8 cellular contexts compared by ENCODE assay signal in genomic region chr6:31663087-31663960, GRCh38. TPM values are rescaled to one million over a fixed set of nuclear protein-coding genes. Genes with fewer than 3 reads are reported as not detected.
A peak's percentile ranks its signal among the peaks of the same experiment; 100 is the strongest.
DNase-seq lines count a peak whose midpoint lies in the region; ATAC-seq and TF ChIP-seq lines count a peak whose summit lies in the region.

No MANE protein-coding gene starts in this region.

- H3K27ac Mint-ChIP-seq in GM23338 = peak overlapping the region; percentile 98; the same call in 1 of the 2 replicates
- H3K27ac Mint-ChIP-seq in T-cell = peak overlapping the region; percentile 98 to 99

- peaks cover 60% of the 10 kb centered on the region for H3K79me2 ChIP-seq in GM23338 (replicated peaks; ENCODE audit: insufficient read depth)

- peaks cover 30% of the 10 kb centered on the region for H3K27me3 Mint-ChIP-seq in GM23338 (ENCODE audit: insufficient read depth, low read depth, poor library complexity)
- no peaks in the 10 kb centered on the region for H3K27me3 Mint-ChIP-seq in T-cell

- H3K36me3 ChIP-seq in GM23338 (ENCODE audit: insufficient read depth) (peaks cover 27% of the 10 kb centered on the region), skeletal muscle satellite cell (ENCODE audit: insufficient read depth, low read length) (peaks cover 20% of the 10 kb centered on the region)

- H3K4me1 ChIP-seq in GM23338 (ENCODE audit: insufficient read depth) (peaks cover 26% of the 10 kb centered on the region), skeletal muscle satellite cell (ENCODE audit: control insufficient read depth, insufficient read depth, low read length) (peaks cover 39% of the 10 kb centered on the region)

- DNase-seq in GM23338 (ENCODE audit: low spot score) (no peak), T-cell (no peak), fibroblast of mammary gland (ENCODE audit: low read depth) (peak; percentile 69), DMS153 (lab: John Stamatoyannopoulos, UW) (no peak)

- peaks cover 61% of the 10 kb centered on the region for H3K36me3 Mint-ChIP-seq in GM23338 (ENCODE audit: low read depth)
- peaks cover 31% of the 10 kb centered on the region for H3K36me3 Mint-ChIP-seq in T-cell

- H3K27me3 ChIP-seq in GM23338 (ENCODE audit: insufficient read depth) (no peaks in the 10 kb centered on the region), skeletal muscle satellite cell (ENCODE audit: control insufficient read depth, insufficient read depth, low read length) (no peaks in the 10 kb centered on the region)

- CTCF ChIA-PET in T-cell (lab: Charles Lee) = interaction anchor here in 1 of 2 donors (0.6 to 1.6 kb wide), 3 partner anchors 10 to 173 kb away, joined by 3 to 9 read pairs (median 5); no protein-coding TSS in a partner anchor

- peak overlapping the region; percentile 89 for H3K4me2 ChIP-seq in GM23338
- H3K4me2 ChIP-seq in skeletal muscle satellite cell (ENCODE audit: low read length) = peak overlapping the region; percentile 92

- POLR2A ChIA-PET in T-cell (lab: Charles Lee) = interaction anchor here (0.5 to 1.6 kb wide), 3 partner anchors 9 to 19 kb away, joined by 3 to 6 read pairs (median 5); no protein-coding TSS in a partner anchor

- H3K27ac ChIP-seq in GM23338 (ENCODE audit: low read depth) = peak overlapping the region; percentile 94

- H3K4me3 ChIP-seq in GM23338 (peak overlapping the region; percentile 97), fibroblast of mammary gland (ENCODE audit: control insufficient read depth, low read depth, low read length) (peak overlapping the region; percentile 93), skeletal muscle satellite cell (ENCODE audit: low read length) (peak overlapping the region; percentile 97)

- no peak for TF ChIP-seq CTCF in GM23338 (conservative IDR thresholded peaks at IDR 0.05; ENCODE audit: low read depth in 2 of 2)
- no peak for TF ChIP-seq CTCF in fibroblast of mammary gland (conservative IDR thresholded peaks at IDR 0.05; ENCODE audit: control insufficient read depth, insufficient read depth, low read depth, low read length)

- no peaks in the 10 kb centered on the region; the same call in 2 of the 3 replicates for H3K9me3 Mint-ChIP-seq in GM23338
- H3K9me3 Mint-ChIP-seq in T-cell = no peaks in the 10 kb centered on the region

- H3F3A ChIP-seq in GM23338 (replicated peaks; ENCODE audit: low read depth) = peaks cover 21% of the 10 kb centered on the region; the same call in 1 of the 2 replicates

- H4K20me1 ChIP-seq in GM23338 (replicated peaks; ENCODE audit: insufficient read depth) = peaks cover 12% of the 10 kb centered on the region

- peak overlapping the region; percentile 93 for H3K4me3 Mint-ChIP-seq in GM23338
- H3K4me3 Mint-ChIP-seq in T-cell = peak overlapping the region; percentile 94 to 97 (median 95)

- H3K4me1 Mint-ChIP-seq in GM23338 = peaks cover 47% of the 10 kb centered on the region
- H3K4me1 Mint-ChIP-seq in T-cell = peaks cover 76 to 83% (median 78%) of the 10 kb centered on the region in 3 donors

- peak overlapping the region; percentile 94 for H3K9ac ChIP-seq in skeletal muscle satellite cell (ENCODE audit: low read depth, low read length)

- no peak overlapping the region for H2AFZ ChIP-seq in GM23338

- ATAC-seq in GM23338 (no peak), T-cell (replicated peaks in 1 of 4) (no peak), GM21576 (IDR thresholded peaks at IDR 0.05; ENCODE audit: unreplicated experiment) (no peak), HG03520 (IDR thresholded peaks at IDR 0.05; ENCODE audit: unreplicated experiment) (no peak), esophagus mucosa (no peak)

- no peaks in the 10 kb centered on the region for H3K9me2 ChIP-seq in GM23338 (ENCODE audit: insufficient read depth)

- no peaks in the 10 kb centered on the region for H3K9me3 ChIP-seq in skeletal muscle satellite cell (replicated peaks; ENCODE audit: low read length)

TF ChIP-seq in GM23338, 12 proteins besides CTCF, POLR2A, EP300 and RAD21 (continues in another document):
- TF ChIP-seq STAT1 (IDR thresholded peaks at IDR 0.05; ENCODE audit: unreplicated experiment) (no peak), EZH2phosphoT487 (IDR thresholded peaks at IDR 0.05; ENCODE audit: unreplicated experiment) (no peak), POLR2AphosphoS5 (IDR thresholded peaks at IDR 0.05; ENCODE audit: low read depth) (no peak), NANOG (IDR thresholded peaks at IDR 0.05; ENCODE audit: borderline replicate concordance) (no peak), EZH2 (IDR thresholded peaks at IDR 0.05; ENCODE audit: low read depth, unreplicated experiment) (no peak), CREB1 (CRISPR knock-in tag; IDR thresholded peaks at IDR 0.05; ENCODE audit: low read depth) (no peak), JUNB (IDR thresholded peaks at IDR 0.05; ENCODE audit: unreplicated experiment) (no peak)
- TF ChIP-seq, protein P1, sequence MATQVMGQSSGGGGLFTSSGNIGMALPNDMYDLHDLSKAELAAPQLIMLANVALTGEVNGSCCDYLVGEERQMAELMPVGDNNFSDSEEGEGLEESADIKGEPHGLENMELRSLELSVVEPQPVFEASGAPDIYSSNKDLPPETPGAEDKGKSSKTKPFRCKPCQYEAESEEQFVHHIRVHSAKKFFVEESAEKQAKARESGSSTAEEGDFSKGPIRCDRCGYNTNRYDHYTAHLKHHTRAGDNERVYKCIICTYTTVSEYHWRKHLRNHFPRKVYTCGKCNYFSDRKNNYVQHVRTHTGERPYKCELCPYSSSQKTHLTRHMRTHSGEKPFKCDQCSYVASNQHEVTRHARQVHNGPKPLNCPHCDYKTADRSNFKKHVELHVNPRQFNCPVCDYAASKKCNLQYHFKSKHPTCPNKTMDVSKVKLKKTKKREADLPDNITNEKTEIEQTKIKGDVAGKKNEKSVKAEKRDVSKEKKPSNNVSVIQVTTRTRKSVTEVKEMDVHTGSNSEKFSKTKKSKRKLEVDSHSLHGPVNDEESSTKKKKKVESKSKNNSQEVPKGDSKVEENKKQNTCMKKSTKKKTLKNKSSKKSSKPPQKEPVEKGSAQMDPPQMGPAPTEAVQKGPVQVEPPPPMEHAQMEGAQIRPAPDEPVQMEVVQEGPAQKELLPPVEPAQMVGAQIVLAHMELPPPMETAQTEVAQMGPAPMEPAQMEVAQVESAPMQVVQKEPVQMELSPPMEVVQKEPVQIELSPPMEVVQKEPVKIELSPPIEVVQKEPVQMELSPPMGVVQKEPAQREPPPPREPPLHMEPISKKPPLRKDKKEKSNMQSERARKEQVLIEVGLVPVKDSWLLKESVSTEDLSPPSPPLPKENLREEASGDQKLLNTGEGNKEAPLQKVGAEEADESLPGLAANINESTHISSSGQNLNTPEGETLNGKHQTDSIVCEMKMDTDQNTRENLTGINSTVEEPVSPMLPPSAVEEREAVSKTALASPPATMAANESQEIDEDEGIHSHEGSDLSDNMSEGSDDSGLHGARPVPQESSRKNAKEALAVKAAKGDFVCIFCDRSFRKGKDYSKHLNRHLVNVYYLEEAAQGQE (IDR thresholded peaks at IDR 0.05; ENCODE audit: unreplicated experiment) = no peak

RNA-seq across cellular contexts. Expression of gene GPANK1, which starts 1.5 kb away (rescaled TPM):
- 24.6 and 27.1 TPM in 2 replicates for total RNA-seq in GM23338 (2014; rRNA removed; shearing (Covaris generic))
- polyA plus RNA-seq in GM23338 (2016; fragmentation: Nextera tagmentation; extraction: Ambion mirVana) = 49.2 and 54.0 TPM in 2 replicates
- 10 to 100 TPM; 13.0 to 27.6 (median 23.3) TPM for total RNA-seq in T-cell
- 31.0 and 37.0 TPM in 2 replicates for total RNA-seq in skeletal muscle satellite cell (2012; rRNA removed)
- 8.2 TPM for total RNA-seq in esophagus mucosa

RNA-seq across cellular contexts. Expression of gene CSNK2B, which starts 2.6 kb away (rescaled TPM):
- total RNA-seq in GM23338 (2014; rRNA removed; shearing (Covaris generic)) = 210 and 260 TPM in 2 replicates
- 271 and 282 TPM in 2 replicates for polyA plus RNA-seq in GM23338 (2016; fragmentation: Nextera tagmentation; extraction: Ambion mirVana)
- 100 to 1,000 TPM in 4 of 5 donors, 10 to 100 TPM in 1; 98.4 to 129 (median 126) TPM for total RNA-seq in T-cell
- total RNA-seq in skeletal muscle satellite cell (2012; rRNA removed) = 194 and 262 TPM in 2 replicates
- 108 TPM for total RNA-seq in esophagus mucosa

RNA-seq across cellular contexts. Expression of gene C6orf47, which starts 2.7 kb away (rescaled TPM):
- 12.8 and 15.0 TPM in 2 replicates for total RNA-seq in GM23338 (2014; rRNA removed; shearing (Covaris generic))
- 9.4 TPM in 2 replicates for polyA plus RNA-seq in GM23338 (2016; fragmentation: Nextera tagmentation; extraction: Ambion mirVana)
- 10 to 100 TPM; 16.3 to 36.2 (median 33.4) TPM for total RNA-seq in T-cell
- total RNA-seq in skeletal muscle satellite cell (2012; rRNA removed) = 13.4 and 17.0 TPM in 2 replicates
- total RNA-seq in esophagus mucosa = 18.1 TPM

RNA-seq across cellular contexts. Expression of gene LY6G5B, which starts 6.5 kb away (rescaled TPM):
- 3.8 and 7.9 TPM in 2 replicates for total RNA-seq in GM23338 (2014; rRNA removed; shearing (Covaris generic))
- 8.4 and 8.5 TPM in 2 replicates for polyA plus RNA-seq in GM23338 (2016; fragmentation: Nextera tagmentation; extraction: Ambion mirVana)
- total RNA-seq in T-cell (10 to 100 TPM; 29.7 to 50.5 (median 40.9) TPM), esophagus mucosa (2.6 TPM)
- 1.7 and 3.0 TPM in 2 replicates for total RNA-seq in skeletal muscle satellite cell (2012; rRNA removed)

RNA-seq across cellular contexts. Expression of gene APOM, which starts 7.6 kb away (rescaled TPM):
- total RNA-seq in GM23338 (2014; rRNA removed; shearing (Covaris generic)) = 1.2 and 4.2 TPM in 2 replicates
- 10.0 and 10.7 TPM in 2 replicates for polyA plus RNA-seq in GM23338 (2016; fragmentation: Nextera tagmentation; extraction: Ambion mirVana)
- total RNA-seq in T-cell = 1 to 10 TPM; 1.4 to 3.6 (median 3.2) TPM
- 0.66 and 2.5 TPM in 2 replicates for total RNA-seq in skeletal muscle satellite cell (2012; rRNA removed)
- 1.6 TPM for total RNA-seq in esophagus mucosa
